In the genomic region with DNA sequence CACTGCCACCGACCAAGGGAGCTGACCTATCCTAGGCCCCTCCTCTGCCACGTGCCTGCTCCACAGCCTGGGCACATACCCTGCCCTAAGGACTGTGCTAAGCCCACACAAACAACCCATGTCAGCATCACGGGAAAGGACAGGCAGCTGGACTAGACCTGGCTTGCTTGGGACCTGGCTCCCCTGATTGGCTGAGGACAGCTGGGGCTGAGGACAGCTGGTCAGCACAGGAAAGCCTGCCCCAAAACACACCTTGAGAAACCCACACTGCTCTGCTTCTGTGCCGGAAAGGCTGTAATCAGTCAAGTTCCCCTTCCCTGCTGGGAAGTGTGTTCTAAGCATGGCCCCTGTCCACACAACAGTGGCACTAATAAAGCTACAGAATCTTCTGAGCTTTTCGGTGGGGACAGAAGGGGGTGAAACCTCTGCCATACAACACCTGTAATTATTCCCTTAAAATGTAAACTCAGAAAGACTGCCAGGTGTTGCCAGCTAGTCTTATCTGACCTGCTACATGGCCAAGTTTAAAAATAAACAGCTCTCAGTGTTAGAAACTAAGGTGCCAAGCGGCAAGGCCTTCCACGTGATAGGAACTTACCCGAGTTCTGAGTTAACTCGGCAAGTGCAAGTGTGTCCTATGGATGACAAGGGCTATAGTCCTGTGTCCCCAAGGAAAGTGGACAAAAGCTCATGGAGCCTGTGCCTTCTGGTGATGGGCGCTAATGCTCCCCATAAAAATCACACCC, we compare ENCODE assay signal across 15 cellular contexts. TPM values are rescaled to one million over a fixed set of nuclear protein-coding genes. Genes with fewer than 3 reads are reported as not detected.
DNase-seq lines count a peak whose midpoint lies in the region; ATAC-seq, FAIRE-seq and TF ChIP-seq lines count a peak whose summit lies in the region.
"Had no signal": no experiment of that assay in that cellular context is flagged by ENCODE, and none has a peak within 500 bp of the region (broad histone marks: within the 10 kb centered on the region; RNA-seq: fewer than 3 reads in every experiment).

No MANE protein-coding gene starts in this region.

- H2BK20ac ChIP-seq in H1 (ENCODE audit: low read length), result no peak overlapping the region

- H3K14ac ChIP-seq in H1 (ENCODE audit: insufficient read length), result no peak overlapping the region

- no peak overlapping the region for H2AFZ ChIP-seq in H1 (ENCODE audit: low read length)

- intact Hi-C loops in naive thymus-derived CD4-positive, alpha-beta T cell (cut with micrococcal nuclease), result no loop called here
- intact Hi-C loops in ovary (cut with DNase I), result no loop called here

- 93% methylated on average over 10 of the region's 10 CpGs; no CpG with 5 or more reads in 1 of the 2 experiments for WGBS in H1 (ENCODE audit: extremely low coverage in 1 of 2, insufficient coverage in 1 of 2, insufficient read length in 1 of 2, insufficient replicate concordance in 2 of 2, low coverage in 1 of 2, low lambda C conversion rate in 2 of 2, missing lambda C conversion rate in 1 of 2), 2 experiments
- WGBS in ovary, 3 donors, result 82 to 90% (median 85%) methylated on average over 10 of the region's 10 CpGs

- peaks cover 3 to 11% (median 9%) of the 10 kb centered on the region in 4 experiments; a peak in 5 of 8 replicates for H3K36me3 ChIP-seq in H1 (ENCODE audit: control insufficient read depth in 2 of 4, insufficient read depth in 4 of 4, low read length in 3 of 4)
- peaks cover 0 to 45% (median 11%) of the 10 kb centered on the region in 3 experiments for H3K36me3 ChIP-seq in naive thymus-derived CD4-positive, alpha-beta T cell (ENCODE audit: control insufficient read depth in 2 of 3, insufficient read depth in 3 of 3, low read length in 3 of 3)
- H3K36me3 ChIP-seq in ovary, result no peaks in the 10 kb centered on the region

- H2BK120ac ChIP-seq in H1 (replicated peaks; ENCODE audit: low read depth, low read length), result no peak overlapping the region

- H2BK12ac ChIP-seq in H1 (ENCODE audit: low read depth, low read length), result no peak overlapping the region

- no peak overlapping the region for H4K5ac ChIP-seq in H1 (ENCODE audit: insufficient read length, low read depth, low read length)

- H3K36me3 Mint-ChIP-seq in naive thymus-derived CD4-positive, alpha-beta T cell, result peaks cover 6 to 17% (median 11%) of the 10 kb centered on the region in 5 donors
- peaks cover 23% of the 10 kb centered on the region for H3K36me3 Mint-ChIP-seq in activated CD4-positive, alpha-beta memory T cell treated with anti-CD3 and anti-CD28 coated beads, Interleukin-2, amount 10 ng/mL, durations not matched to agents 7 days and 5 days (ENCODE audit: low read depth)

- no peak overlapping the region for H4K91ac ChIP-seq in H1 (replicated peaks; ENCODE audit: insufficient read length, low read length)

- H3K4me2 ChIP-seq in H1 (ENCODE audit: insufficient read depth in 1 of 2, low read depth in 2 of 2, low read length in 2 of 2), result no peak overlapping the region

- H4K8ac ChIP-seq in H1 (ENCODE audit: extremely low read depth, insufficient read depth, low read length), result no peak overlapping the region; the same call in 1 of the 2 replicates

- no peaks in the 10 kb centered on the region for H3K27me3 Mint-ChIP-seq in naive thymus-derived CD4-positive, alpha-beta T cell
- no peaks in the 10 kb centered on the region for H3K27me3 Mint-ChIP-seq in activated CD4-positive, alpha-beta memory T cell treated with anti-CD3 and anti-CD28 coated beads, Interleukin-2, amount 10 ng/mL, durations not matched to agents 7 days and 5 days

- H3K4me3 ChIP-seq in H1 (ENCODE audit: extremely low read depth in 1 of 4, insufficient read depth in 2 of 4, low read depth in 3 of 4, low read length in 4 of 4), result no peak overlapping the region
- no peak overlapping the region for H3K4me3 ChIP-seq in naive thymus-derived CD4-positive, alpha-beta T cell (ENCODE audit: low read length)
- H3K4me3 ChIP-seq in ovary, result no peak overlapping the region

- H2AK5ac ChIP-seq in H1 (ENCODE audit: low read depth, low read length), result no peak overlapping the region

- POLR2A ChIA-PET in H1 (lab: Charles Lee; ENCODE audit: partially characterized antibody), result interaction anchor here (1.1 to 2.2 kb wide), 3 partner anchors 9 to 123 kb away, joined by 3 to 9 read pairs (median 4); partner anchors contain the start of gene PACSIN2
- POLR2A ChIA-PET in naive thymus-derived CD4-positive, alpha-beta T cell (lab: Charles Lee), result no interaction called here
- POLR2A ChIA-PET in activated CD4-positive, alpha-beta memory T cell treated with anti-CD3 and anti-CD28 coated beads, Interleukin-2, amount 10 ng/mL, durations not matched to agents 7 days and 5 days (lab: Charles Lee), result no interaction called here

- no peaks in the 10 kb centered on the region for H3K9me3 Mint-ChIP-seq in naive thymus-derived CD4-positive, alpha-beta T cell
- no peaks in the 10 kb centered on the region for H3K9me3 Mint-ChIP-seq in activated CD4-positive, alpha-beta memory T cell treated with anti-CD3 and anti-CD28 coated beads, Interleukin-2, amount 10 ng/mL, durations not matched to agents 7 days and 5 days
- H3K9me3 Mint-ChIP-seq: activated T-cell treated with anti-CD3 and anti-CD28 coated beads, Interleukin-2, amount 50 U/mL, for 4 hours had no signal

- no peak overlapping the region for H3K4me3 Mint-ChIP-seq in naive thymus-derived CD4-positive, alpha-beta T cell
- H3K4me3 Mint-ChIP-seq in activated CD4-positive, alpha-beta memory T cell treated with anti-CD3 and anti-CD28 coated beads, Interleukin-2, amount 10 ng/mL, durations not matched to agents 7 days and 5 days, result no peak overlapping the region
- H3K4me3 Mint-ChIP-seq: activated T-cell treated with anti-CD3 and anti-CD28 coated beads, Interleukin-2, amount 50 U/mL, for 4 hours had no signal

- H4K20me1 ChIP-seq in H1 (replicated peaks in 1 of 2; ENCODE audit: control insufficient read depth in 1 of 2, insufficient read depth in 2 of 2, low read length in 2 of 2), result peaks cover 5 to 14% of the 10 kb centered on the region in 2 experiments

- H3K56ac ChIP-seq in H1 (replicated peaks; ENCODE audit: insufficient read length, low read depth, low read length), result no peak overlapping the region

- H3K4me1 Mint-ChIP-seq in naive thymus-derived CD4-positive, alpha-beta T cell, result peaks cover 21 to 61% (median 43%) of the 10 kb centered on the region in 7 donors
- H3K4me1 Mint-ChIP-seq in activated CD4-positive, alpha-beta memory T cell treated with anti-CD3 and anti-CD28 coated beads, Interleukin-2, amount 10 ng/mL, durations not matched to agents 7 days and 5 days, result peaks cover 82% of the 10 kb centered on the region

- in situ Hi-C loops in KBM-7 (cut with MboI; ENCODE audit: low pct_unique_long_range_greater_than_20kb, low sequenced_read_pairs), result no loop called here

- TF ChIP-seq RAD21 in H1 (IDR thresholded peaks at IDR 0.05 in 1 of 2, conservative IDR thresholded peaks at IDR 0.05 in 1 of 2; ENCODE audit: low read depth in 2 of 2, low read length in 2 of 2), result no peak

- H3K27ac ChIP-seq in H1 (ENCODE audit: low read depth, low read length), result peak overlapping the region; percentile 33; the same call in 1 of the 2 replicates
- no peak overlapping the region for H3K27ac ChIP-seq in naive thymus-derived CD4-positive, alpha-beta T cell (ENCODE audit: low read depth, low read length)
- H3K27ac ChIP-seq in ovary, result no peak overlapping the region
- H3K27ac ChIP-seq: brain microvascular endothelial cell, epithelial cell of prostate had no signal

- H3K27ac Mint-ChIP-seq in naive thymus-derived CD4-positive, alpha-beta T cell, result peak overlapping the region in 2 of 9 donors; percentile 22 to 31
- no peak overlapping the region for H3K27ac Mint-ChIP-seq in activated CD4-positive, alpha-beta memory T cell treated with anti-CD3 and anti-CD28 coated beads, Interleukin-2, amount 10 ng/mL, durations not matched to agents 7 days and 5 days

- H3K18ac ChIP-seq in H1 (ENCODE audit: extremely low read depth, low read length), result no peak overlapping the region; the same call in 1 of the 2 replicates

- TF ChIP-seq POLR2A in H1 (IDR thresholded peaks at IDR 0.05; ENCODE audit: control extremely low read depth in 1 of 2, low read depth in 2 of 2, low read length in 2 of 2) (no peak), ovary (IDR thresholded peaks at IDR 0.05) (no peak)

- DNase-seq in COR-L47 (lab: John Stamatoyannopoulos, UW) (peak; percentile 76), KBM-7 (peak; percentile 23), H1 (ENCODE audit: low read depth in 1 of 2, low spot score in 2 of 2) (no peak), GOT3 (lab: John Stamatoyannopoulos, UW) (no peak), ovary (no peak)
- no peak for DNase-seq in naive thymus-derived CD4-positive, alpha-beta T cell
- DNase-seq in activated CD4-positive, CD25-positive, alpha-beta regulatory T cell treated with anti-CD3 and anti-CD28 coated beads, Interleukin-2, amount 50 U/mL, for 72 hours, result no peak
- DNase-seq in activated CD4-positive, alpha-beta memory T cell treated with anti-CD3 and anti-CD28 coated beads, Interleukin-2, amount 10 ng/mL, durations not matched to agents 7 days and 5 days, result no peak
- DNase-seq: activated T-cell treated with anti-CD3 and anti-CD28 coated beads, Interleukin-2, amount 50 U/mL, for 4 hours; brain microvascular endothelial cell; Karpas-422; NCI-H2171; RPMI8226 had no signal

- no peaks in the 10 kb centered on the region; the same call in 1 of the 2 replicates for H3K23me2 ChIP-seq in H1 (ENCODE audit: low read depth, low read length)

- no peaks in the 10 kb centered on the region for H3K9me3 ChIP-seq in H1 (ENCODE audit: insufficient read depth in 2 of 2, low read depth in 1 of 2, low read length in 1 of 2)
- H3K9me3 ChIP-seq in naive thymus-derived CD4-positive, alpha-beta T cell (ENCODE audit: control insufficient read depth in 2 of 3, low read length in 3 of 3), result no peaks in the 10 kb centered on the region
- no peaks in the 10 kb centered on the region for H3K9me3 ChIP-seq in ovary

- FAIRE-seq in H1 (lab: Jason Lieb, UNC), result no peak

- H3K9ac ChIP-seq in H1 (replicated peaks in 1 of 4; ENCODE audit: extremely low read depth in 1 of 4, low read depth in 3 of 4, low read length in 3 of 4), result no peak overlapping the region

- TF ChIP-seq EP300 in H1 (IDR thresholded peaks at IDR 0.05; ENCODE audit: borderline replicate concordance in 1 of 2, low read depth in 2 of 2, low read length in 2 of 2) (no peak), ovary (IDR thresholded peaks at IDR 0.05) (no peak)

- ATAC-seq in naive thymus-derived CD4-positive, alpha-beta T cell, result peak; percentile 37
- ATAC-seq: activated T-cell treated with anti-CD3 and anti-CD28 coated beads, Interleukin-2, amount 50 U/mL, for 4 hours; HCT116 had no signal

- H3K27me3 ChIP-seq in H1 (replicated peaks in 1 of 4; ENCODE audit: control insufficient read depth in 3 of 4, extremely low read depth in 1 of 4, insufficient read depth in 3 of 4, low read length in 3 of 4) (no peaks in the 10 kb centered on the region), ovary (no peaks in the 10 kb centered on the region)
- H3K27me3 ChIP-seq in naive thymus-derived CD4-positive, alpha-beta T cell (ENCODE audit: control insufficient read depth in 2 of 2, insufficient read depth in 2 of 2, low read length in 2 of 2), result no peaks in the 10 kb centered on the region
- H3K27me3 ChIP-seq: brain microvascular endothelial cell had no signal

- H3K79me2 ChIP-seq in H1 (ENCODE audit: control insufficient read depth in 1 of 2, insufficient read depth in 2 of 2, low read length in 2 of 2), result peaks cover 0 to 8% of the 10 kb centered on the region in 2 experiments; a peak in 1 of 4 replicates

- H3K4ac ChIP-seq in H1 (replicated peaks; ENCODE audit: insufficient read length, low read depth, low read length), result peak overlapping the region; percentile 23

- CTCF ChIA-PET in H1 (lab: Charles Lee; ENCODE audit: partially characterized antibody), result interaction anchor here (0.7 to 4.2 kb wide), 12 partner anchors 9 to 975 kb away, joined by 3 to 38 read pairs (median 4); no protein-coding TSS in a partner anchor
- CTCF ChIA-PET in naive thymus-derived CD4-positive, alpha-beta T cell (lab: Charles Lee), result no interaction called here
- CTCF ChIA-PET in activated CD4-positive, alpha-beta memory T cell treated with anti-CD3 and anti-CD28 coated beads, Interleukin-2, amount 10 ng/mL, durations not matched to agents 7 days and 5 days (lab: Charles Lee), result interaction anchor here (0.8 kb wide), 1 partner anchor 9 kb away, joined by 3 read pairs; no protein-coding TSS in a partner anchor

- TF ChIP-seq CTCF in H1 (IDR thresholded peaks at IDR 0.05; ENCODE audit: control extremely low read depth in 1 of 3, insufficient read depth in 1 of 3, low read depth in 1 of 3, low read length in 3 of 3), result no peak
- no peak for TF ChIP-seq CTCF in ovary (IDR thresholded peaks at IDR 0.05)

- no peak overlapping the region for H2BK15ac ChIP-seq in H1 (ENCODE audit: low read length)

- H3K79me1 ChIP-seq in H1 (ENCODE audit: low read depth, low read length), result peaks cover under 1% of the 10 kb centered on the region; the same call in 1 of the 2 replicates

- H2BK5ac ChIP-seq in H1 (ENCODE audit: low read depth, low read length), result peak overlapping the region; percentile 52

- H3K23ac ChIP-seq in H1 (ENCODE audit: insufficient read length), result no peak overlapping the region

- H3K4me1 ChIP-seq in H1 (replicated peaks in 1 of 4; ENCODE audit: control insufficient read depth in 3 of 4, insufficient read depth in 4 of 4, low read length in 3 of 4) (no peaks in the 10 kb centered on the region), ovary (ENCODE audit: insufficient read depth) (no peaks in the 10 kb centered on the region)
- peaks cover 11 to 23% of the 10 kb centered on the region in 2 donors for H3K4me1 ChIP-seq in naive thymus-derived CD4-positive, alpha-beta T cell (ENCODE audit: control insufficient read depth in 2 of 2, insufficient read depth in 2 of 2, low read length in 2 of 2)

RNA-seq across cellular contexts. Expression of gene ARFGAP3, which starts 35.7 kb away (rescaled TPM):
- 15.8 and 16.0 TPM in 2 replicates for total RNA-seq in H1 (2021; fragmentation: NEBNext Ultra II Directional; extraction: Animal tissue kit (Norgen Biotek cat#: 25700))
- polyA plus RNA-seq in H1 (2011; rRNA removed) (7.5 and 9.7 TPM in 2 replicates), ovary (10 to 100 TPM; 21.6 to 43.5 TPM)
- 10.9 TPM for polyA plus RNA-seq in H1 (2011; cell fraction: cytosol; rRNA removed)
- 8.2 TPM for polyA plus RNA-seq in H1 (2011; cell fraction: nucleus; rRNA removed)
- polyA plus RNA-seq in H1 (2012, experiment 1 of 2), result 9.2 to 12.3 TPM (median 10.6 TPM) in 4 replicates
- 1.6 TPM for polyA plus RNA-seq in H1 (2012, experiment 2 of 2)
- 8.8 TPM for polyA plus RNA-seq in H1 (2013, experiment 1 of 2)
- polyA plus RNA-seq in H1 (2013, experiment 2 of 2), result 8.5 TPM
- 14.1 and 15.9 TPM in 2 replicates for polyA minus RNA-seq in H1 (2011; rRNA and poly(A)+ RNA removed)
- polyA minus RNA-seq in H1 (2011; cell fraction: cytosol; rRNA and poly(A)+ RNA removed), result 12.9 TPM
- 10.2 TPM for polyA minus RNA-seq in H1 (2011; cell fraction: nucleus; rRNA and poly(A)+ RNA removed)
- total RNA-seq in naive thymus-derived CD4-positive, alpha-beta T cell, result 10 to 100 TPM; 22.9 to 38.4 (median 31.0) TPM
- polyA plus RNA-seq in naive thymus-derived CD4-positive, alpha-beta T cell, result 10 to 100 TPM; 26.1 to 28.5 TPM
- total RNA-seq in activated CD4-positive, alpha-beta memory T cell treated with anti-CD3 and anti-CD28 coated beads, Interleukin-2, amount 10 ng/mL, durations not matched to agents 7 days and 5 days, result 10 to 100 TPM; 41.1 to 42.1 TPM
- total RNA-seq in ovary, result 10 to 100 TPM; 28.8 to 47.8 (median 39.2) TPM

Comparison
In these comparisons a context has a peak if more than half of its experiments do, and no peak if none do; other contexts are left out.
1. DNase-seq: peak in COR-L47 (single experiment) and KBM-7 (single experiment); none in H1 (0 of 2), naive thymus-derived CD4-positive, alpha-beta T cell (0 of 9), activated CD4-positive, CD25-positive, alpha-beta regulatory T cell treated with anti-CD3 and anti-CD28 coated beads, Interleukin-2, amount 50 U/mL, for 72 hours (single experiment), GOT3 (single experiment), activated CD4-positive, alpha-beta memory T cell treated with anti-CD3 and anti-CD28 coated beads, Interleukin-2, amount 10 ng/mL, durations not matched to agents 7 days and 5 days (single experiment) and ovary (0 of 5).